Comparison of ENCODE assay signal across 15 cellular contexts in genomic region chr19:58353717-58354477, GRCh38. TPM values are rescaled to one million over a fixed set of nuclear protein-coding genes. Genes with fewer than 3 reads are reported as not detected.
DNase-seq lines count a peak whose midpoint lies in the region; ATAC-seq and TF ChIP-seq lines count a peak whose summit lies in the region.
"Had no signal": no experiment of that assay in that cellular context is flagged by ENCODE, and none has a peak within 500 bp of the region (broad histone marks: within the 10 kb centered on the region; RNA-seq: fewer than 3 reads in every experiment).

No MANE protein-coding gene starts in this region.

- TF ChIP-seq CTCF in chondrocyte (IDR thresholded peaks at IDR 0.05) (no peak), neural progenitor cell (IDR thresholded peaks at IDR 0.05) (no peak), WERI-Rb-1 (IDR thresholded peaks at IDR 0.05; ENCODE audit: low read depth, low read length) (no peak)

- no peak overlapping the region for H2AFZ ChIP-seq in neural progenitor cell (replicated peaks)

- H3K4me1 ChIP-seq in neural progenitor cell, result no peaks in the 10 kb centered on the region
- H3K4me1 ChIP-seq: A549 had no signal

- no peak overlapping the region for H3K4me3 Mint-ChIP-seq in chondrocyte (ENCODE audit: unreplicated experiment)
- peak overlapping the region; percentile 59 for H3K4me3 Mint-ChIP-seq in neural progenitor cell

- DNase-seq in H7 (peak; percentile 44), chondrocyte (ENCODE audit: low spot score) (peak; percentile 62), neural progenitor cell (ENCODE audit: low spot score) (no peak), NCI-H510A treated with DMSO at 0.1 percent for 48 hours (lab: John Stamatoyannopoulos, UW) (no peak), WERI-Rb-1 (no peak)
- DNase-seq: DMS79 treated with DMSO at 0.1 percent for 48 hours, HCEC 1CT, NCI-H1048, NCI-H1436 treated with DMSO at 0.1 percent for 48 hours, NCI-H2081, NCI-H524 had no signal

- H3K4me1 Mint-ChIP-seq in chondrocyte (ENCODE audit: low read depth) (peaks cover 9% of the 10 kb centered on the region), neural progenitor cell (peaks cover 4% of the 10 kb centered on the region)

- no peaks in the 10 kb centered on the region for H3K27me3 Mint-ChIP-seq in chondrocyte (ENCODE audit: low read depth)
- H3K27me3 Mint-ChIP-seq in neural progenitor cell (ENCODE audit: insufficient read depth, low read depth), result peaks cover 15% of the 10 kb centered on the region

- no peaks in the 10 kb centered on the region for H3K9me3 ChIP-seq in neural progenitor cell (ENCODE audit: low read depth)
- H3K9me3 ChIP-seq in WERI-Rb-1 (ENCODE audit: severe bottlenecking), result no peaks in the 10 kb centered on the region
- H3K9me3 ChIP-seq: BLaER1 treated with 17β-estradiol and CSF1 and Interleukin-3, amounts not matched to agents 10 nM and 100 nM had no signal

- H3K27ac ChIP-seq in neural progenitor cell, result no peak overlapping the region
- no peak overlapping the region for H3K27ac ChIP-seq in WERI-Rb-1
- H3K27ac ChIP-seq: A549; BLaER1 treated with 17β-estradiol and CSF1 and Interleukin-3, amounts not matched to agents 10 nM and 100 nM; KMS-11 had no signal

- H3K79me2 ChIP-seq in neural progenitor cell (ENCODE audit: low read depth), result no peaks in the 10 kb centered on the region

- no peak for ATAC-seq in HG03139 (IDR thresholded peaks at IDR 0.05; ENCODE audit: unreplicated experiment)
- ATAC-seq: A549 had no signal

- H3K36me3 Mint-ChIP-seq in chondrocyte (ENCODE audit: low read depth), result peaks cover 8% of the 10 kb centered on the region
- peaks cover 5% of the 10 kb centered on the region for H3K36me3 Mint-ChIP-seq in neural progenitor cell

- H3K4me2 ChIP-seq in neural progenitor cell, result no peak overlapping the region
- H3K4me2 ChIP-seq: A549, KMS-11 had no signal

- H3K36me3 ChIP-seq in H7 (replicated peaks; ENCODE audit: control insufficient read depth, insufficient read depth, low read length) (no peaks in the 10 kb centered on the region), neural progenitor cell (no peaks in the 10 kb centered on the region), WERI-Rb-1 (no peaks in the 10 kb centered on the region; the same call in none of the 2 replicates)

- H3K27me3 ChIP-seq in H7 (ENCODE audit: control insufficient read depth, insufficient read depth, low read length) (no peaks in the 10 kb centered on the region), neural progenitor cell (no peaks in the 10 kb centered on the region), WERI-Rb-1 (ENCODE audit: insufficient read depth, low read depth, severe bottlenecking) (no peaks in the 10 kb centered on the region)

- H3K27ac Mint-ChIP-seq in chondrocyte (ENCODE audit: unreplicated experiment), result no peak overlapping the region
- no peak overlapping the region for H3K27ac Mint-ChIP-seq in neural progenitor cell

- no peak overlapping the region for H3K4me3 ChIP-seq in H7 (ENCODE audit: insufficient read depth, low read depth, low read length)
- no peak overlapping the region for H3K4me3 ChIP-seq in neural progenitor cell
- no peak overlapping the region for H3K4me3 ChIP-seq in WERI-Rb-1 (ENCODE audit: low read depth, low read length)
- H3K4me3 ChIP-seq: A549; BLaER1 treated with 17β-estradiol and CSF1 and Interleukin-3, amounts not matched to agents 10 nM and 100 nM had no signal

- H3K9ac ChIP-seq in neural progenitor cell, result no peak overlapping the region
- H3K9ac ChIP-seq: BLaER1 treated with 17β-estradiol and CSF1 and Interleukin-3, amounts not matched to agents 10 nM and 100 nM; KMS-11 had no signal

- H3K9me3 Mint-ChIP-seq in chondrocyte (ENCODE audit: low read depth) (no peaks in the 10 kb centered on the region), neural progenitor cell (no peaks in the 10 kb centered on the region)

- H3F3A ChIP-seq in neural progenitor cell (ENCODE audit: low read depth), result no peaks in the 10 kb centered on the region

- H4K20me1 ChIP-seq in neural progenitor cell (ENCODE audit: low read depth), result no peaks in the 10 kb centered on the region

RNA-seq across cellular contexts. Expression of gene A1BG, which starts 0.6 kb away (rescaled TPM):
- 33.8 and 45.5 TPM in 2 replicates for total RNA-seq in H7 (2014; rRNA removed; shearing (Covaris generic))
- total RNA-seq in chondrocyte (49.7 to 53.8 TPM (median 50.2 TPM) in 3 replicates), neural progenitor cell (ENCODE audit: low replicate concordance) (7.5 and 37.1 TPM in 2 replicates)

RNA-seq across cellular contexts. Expression of gene ZNF497, which starts 8.7 kb away (rescaled TPM):
- total RNA-seq in H7 (2014; rRNA removed; shearing (Covaris generic)), result 3.0 and 3.2 TPM in 2 replicates
- 0.65 to 0.69 TPM (median 0.68 TPM) in 3 replicates for total RNA-seq in chondrocyte
- 3.7 and 8.0 TPM in 2 replicates for total RNA-seq in neural progenitor cell (ENCODE audit: low replicate concordance)

RNA-seq across cellular contexts. Expression of gene ZNF837, which starts 26.9 kb away (rescaled TPM):
- total RNA-seq in H7 (2014; rRNA removed; shearing (Covaris generic)), result 4.4 and 7.7 TPM in 2 replicates
- total RNA-seq in chondrocyte (2.0 to 3.5 TPM (median 2.5 TPM) in 3 replicates), neural progenitor cell (ENCODE audit: low replicate concordance) (1.4 and 8.5 TPM in 2 replicates)

RNA-seq across cellular contexts. Expression of gene ZSCAN22, which starts 27.1 kb away (rescaled TPM):
- 2.6 and 2.7 TPM in 2 replicates for total RNA-seq in H7 (2014; rRNA removed; shearing (Covaris generic))
- 2.8 to 3.2 TPM (median 3.0 TPM) in 3 replicates for total RNA-seq in chondrocyte
- total RNA-seq in neural progenitor cell (ENCODE audit: low replicate concordance), result 1.5 and 2.4 TPM in 2 replicates

RNA-seq across cellular contexts. Expression of gene RPS5, which starts 33.2 kb away (rescaled TPM):
- 2,794 and 2,937 TPM in 2 replicates for total RNA-seq in H7 (2014; rRNA removed; shearing (Covaris generic))
- total RNA-seq in chondrocyte (624 to 792 TPM (median 634 TPM) in 3 replicates), neural progenitor cell (ENCODE audit: low replicate concordance) (1,938 and 2,407 TPM in 2 replicates)

Comparison
In these comparisons a context has a peak if more than half of its experiments do, and no peak if none do; other contexts are left out.
1. DNase-seq: peak in H7 (single experiment) and chondrocyte (single experiment); none in neural progenitor cell (single experiment), NCI-H510A treated with DMSO at 0.1 percent for 48 hours (single experiment) and WERI-Rb-1 (single experiment).